In genomic region chr11:19846654-19847330, GRCh38 we compare ENCODE assay signal across 16 cellular contexts.
A peak's percentile ranks its signal among the peaks of the same experiment; 100 is the strongest.
DNase-seq lines count a peak whose midpoint lies in the region; ATAC-seq, FAIRE-seq and TF ChIP-seq lines count a peak whose summit lies in the region.
"Had no signal": no experiment of that assay in that cellular context is flagged by ENCODE, and none has a peak within 500 bp of the region (broad histone marks: within the 10 kb centered on the region; RNA-seq: fewer than 3 reads in every experiment).

No MANE protein-coding gene starts in this region.

- H3K79me2 ChIP-seq in astrocyte (ENCODE audit: insufficient read depth, low read length) = no peaks in the 10 kb centered on the region

- H3K4me3 ChIP-seq in astrocyte (ENCODE audit: insufficient read depth, low read depth, low read length) = no peak overlapping the region
- no peak overlapping the region for H3K4me3 ChIP-seq in fibroblast of pulmonary artery (replicated peaks; ENCODE audit: low read depth, low read length)
- H3K4me3 ChIP-seq: BLaER1 had no signal

- no peak overlapping the region for H3K4me3 Mint-ChIP-seq in astrocyte (ENCODE audit: unreplicated experiment)
- H3K4me3 Mint-ChIP-seq: activated CD4-positive, alpha-beta T cell treated with anti-CD3 and anti-CD28 coated beads for 36 hours; activated naive CD8-positive, alpha-beta T cell treated with anti-CD3 and anti-CD28 coated beads for 36 hours; dendritic cell treated with granulocyte-macrophage colony-stimulating factor and Interleukin-4, amounts not matched to agents 40 ng/mL and 50 ng/mL, for 4 days had no signal

- H3K9me3 ChIP-seq in astrocyte (ENCODE audit: insufficient read depth, low read depth, low read length) = no peaks in the 10 kb centered on the region
- H3K9me3 ChIP-seq: BLaER1, neutrophil had no signal

- H3K9me3 Mint-ChIP-seq in astrocyte (ENCODE audit: unreplicated experiment) = peaks cover 2% of the 10 kb centered on the region
- H3K9me3 Mint-ChIP-seq: dendritic cell treated with granulocyte-macrophage colony-stimulating factor and Interleukin-4, amounts not matched to agents 40 ng/mL and 50 ng/mL, for 4 days had no signal

- no peaks in the 10 kb centered on the region for H3K36me3 Mint-ChIP-seq in astrocyte (ENCODE audit: low read depth, unreplicated experiment)
- H3K36me3 Mint-ChIP-seq: activated naive CD8-positive, alpha-beta T cell treated with anti-CD3 and anti-CD28 coated beads for 36 hours had no signal

- H3K4me2 ChIP-seq in astrocyte (ENCODE audit: low read length) = no peak overlapping the region
- H3K4me2 ChIP-seq: BLaER1 had no signal

- peak; percentile 66 for ATAC-seq in omental fat pad (ENCODE audit: low FRiP score)
- no peak for ATAC-seq in GM18505 (IDR thresholded peaks at IDR 0.05; ENCODE audit: unreplicated experiment)
- ATAC-seq in GM18498 (IDR thresholded peaks at IDR 0.05; ENCODE audit: unreplicated experiment) = no peak
- no peak for ATAC-seq in HG03280 (IDR thresholded peaks at IDR 0.05; ENCODE audit: unreplicated experiment)
- no peak for ATAC-seq in GM21529 (IDR thresholded peaks at IDR 0.05; ENCODE audit: unreplicated experiment)
- ATAC-seq: activated CD4-positive, alpha-beta T cell treated with anti-CD3 and anti-CD28 coated beads for 36 hours; esophagus mucosa had no signal

- no peak overlapping the region for H3K9ac ChIP-seq in astrocyte (ENCODE audit: low read length)
- H3K9ac ChIP-seq: BLaER1 had no signal

- H3K4me1 Mint-ChIP-seq in astrocyte (ENCODE audit: low read depth, unreplicated experiment) = peaks cover 16% of the 10 kb centered on the region
- H3K4me1 Mint-ChIP-seq: activated CD4-positive, alpha-beta T cell treated with anti-CD3 and anti-CD28 coated beads for 36 hours; activated naive CD8-positive, alpha-beta T cell treated with anti-CD3 and anti-CD28 coated beads for 36 hours had no signal

- FAIRE-seq in astrocyte (lab: Jason Lieb, UNC) = no peak

- H3K27me3 ChIP-seq in astrocyte (ENCODE audit: insufficient read depth, low read length) = no peaks in the 10 kb centered on the region
- H3K27me3 ChIP-seq: BLaER1 had no signal

- H3K4me1 ChIP-seq in astrocyte (ENCODE audit: insufficient read depth, low read length) = no peaks in the 10 kb centered on the region
- H3K4me1 ChIP-seq: BLaER1 had no signal

- H3K27me3 Mint-ChIP-seq in astrocyte (ENCODE audit: low read depth, unreplicated experiment) = peaks cover 1% of the 10 kb centered on the region
- H3K27me3 Mint-ChIP-seq: dendritic cell treated with granulocyte-macrophage colony-stimulating factor and Interleukin-4, amounts not matched to agents 40 ng/mL and 50 ng/mL, for 4 days had no signal

- no peak overlapping the region for H3K27ac Mint-ChIP-seq in astrocyte (ENCODE audit: unreplicated experiment)
- H3K27ac Mint-ChIP-seq: activated CD4-positive, alpha-beta T cell treated with anti-CD3 and anti-CD28 coated beads for 36 hours; activated naive CD8-positive, alpha-beta T cell treated with anti-CD3 and anti-CD28 coated beads for 36 hours; dendritic cell treated with granulocyte-macrophage colony-stimulating factor and Interleukin-4, amounts not matched to agents 40 ng/mL and 50 ng/mL, for 4 days had no signal

- no peak overlapping the region for H3K27ac ChIP-seq in astrocyte (ENCODE audit: low read depth, low read length)
- H3K27ac ChIP-seq: BLaER1, neutrophil had no signal

- no peaks in the 10 kb centered on the region for H3K36me3 ChIP-seq in astrocyte (ENCODE audit: insufficient read depth, low read length)
- H3K36me3 ChIP-seq: BLaER1, neutrophil had no signal

- H2AFZ ChIP-seq in astrocyte (ENCODE audit: low read depth, low read length) = no peak overlapping the region

- H4K20me1 ChIP-seq in astrocyte (ENCODE audit: insufficient read depth, low read length) = no peaks in the 10 kb centered on the region
- H4K20me1 ChIP-seq: BLaER1 had no signal

- DNase-seq in M059J (ENCODE audit: low read depth) (peak; percentile 24), astrocyte (ENCODE audit: low read depth) (peak; percentile 27), fibroblast of pulmonary artery (ENCODE audit: low read depth) (peak; percentile 57), omental fat pad (ENCODE audit: low spot score) (no peak)
- DNase-seq: activated CD4-positive, alpha-beta T cell treated with anti-CD3 and anti-CD28 coated beads for 36 hours; activated naive CD8-positive, alpha-beta T cell treated with anti-CD3 and anti-CD28 coated beads for 36 hours; SHP77; stimulated activated naive CD4-positive, alpha-beta T cell treated with Interleukin-2 at 50 U/mL for 16 hours had no signal

- no peak for TF ChIP-seq POLR2A in GM18505 (IDR thresholded peaks at IDR 0.05; ENCODE audit: borderline replicate concordance, extremely low read depth, insufficient read depth, insufficient read length)

- TF ChIP-seq CTCF in astrocyte (IDR thresholded peaks at IDR 0.05; ENCODE audit: insufficient read depth, low read depth, low read length) (no peak), fibroblast of pulmonary artery (IDR thresholded peaks at IDR 0.05; ENCODE audit: low read length, missing control alignments) (no peak), omental fat pad (IDR thresholded peaks at IDR 0.05) (no peak)
